Comparison of ENCODE assay signal across 14 cellular contexts in the genomic region with DNA sequence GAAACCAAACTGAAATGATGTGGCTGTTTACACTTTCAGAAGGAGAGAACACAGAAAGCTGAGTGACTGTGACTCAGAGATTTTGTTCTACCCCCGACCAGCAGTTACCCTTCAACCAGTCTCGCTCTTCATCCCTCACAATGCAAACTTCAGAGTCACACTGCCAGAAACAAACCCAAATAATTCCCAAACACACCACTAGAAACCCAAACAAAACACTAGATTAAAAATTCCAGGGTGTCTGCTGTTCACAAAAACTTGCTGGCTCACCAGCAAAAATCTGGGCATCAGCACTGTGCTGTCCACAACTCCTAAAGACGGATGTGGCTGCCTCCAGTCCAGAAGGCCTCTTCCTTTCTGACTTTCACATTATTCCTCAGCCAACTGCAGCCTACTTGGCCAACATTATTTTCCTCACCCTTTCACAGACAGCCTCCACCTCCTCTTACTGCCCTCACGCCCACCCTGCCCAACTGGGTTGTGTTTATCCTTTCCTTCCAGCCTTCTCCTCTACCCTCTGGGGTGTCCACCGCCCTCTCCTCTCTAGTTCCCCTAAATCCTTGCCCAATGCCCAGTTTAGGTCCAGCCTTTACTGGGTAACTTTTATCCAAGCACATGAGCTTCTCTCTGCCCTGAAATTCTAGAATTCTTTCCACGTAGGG.
DNase-seq lines count a peak whose midpoint lies in the region; ATAC-seq and TF ChIP-seq lines count a peak whose summit lies in the region.
"Had no signal": no experiment of that assay in that cellular context is flagged by ENCODE, and none has a peak within 500 bp of the region (broad histone marks: within the 10 kb centered on the region; RNA-seq: fewer than 3 reads in every experiment).

No MANE protein-coding gene starts in this region.

- H3K36me3 ChIP-seq in ACC112 (ENCODE audit: insufficient read depth, low read length) (no peaks in the 10 kb centered on the region), KMS-11 (ENCODE audit: insufficient read depth) (no peaks in the 10 kb centered on the region), H7 (replicated peaks; ENCODE audit: control insufficient read depth, insufficient read depth, low read length) (no peaks in the 10 kb centered on the region)

- H3K9ac ChIP-seq in KMS-11, result peak overlapping the region; percentile 40; the same call in 1 of the 2 replicates

- H2AFZ ChIP-seq in ACC112 (ENCODE audit: low read length, unreplicated experiment) (peak overlapping the region; percentile 49), KMS-11 (ENCODE audit: low read depth) (peak overlapping the region; percentile 80)

- H3K4me3 ChIP-seq in ACC112 (ENCODE audit: low read depth, low read length), result no peak overlapping the region
- H3K4me3 ChIP-seq in KMS-11 (IDR thresholded peaks at IDR 0.05; ENCODE audit: insufficient read depth, low read depth, low read length), result peak overlapping the region; percentile 60
- no peak overlapping the region for H3K4me3 ChIP-seq in H7 (ENCODE audit: insufficient read depth, low read depth, low read length)
- H3K4me3 ChIP-seq: A549 had no signal

- no peak for TF ChIP-seq CTCF in KMS-11 (conservative IDR thresholded peaks at IDR 0.05; ENCODE audit: low read depth, low read length)

- intact Hi-C loops in left cardiac atrium (cut with DNase I), result no loop called here

- no peaks in the 10 kb centered on the region for H3K27me3 ChIP-seq in ACC112 (ENCODE audit: insufficient read depth, low read length)
- no peaks in the 10 kb centered on the region for H3K27me3 ChIP-seq in KMS-11 (ENCODE audit: insufficient read depth, low read depth)
- no peaks in the 10 kb centered on the region for H3K27me3 ChIP-seq in H7 (ENCODE audit: control insufficient read depth, insufficient read depth, low read length)

- peaks cover 3% of the 10 kb centered on the region for H3K4me1 ChIP-seq in ACC112 (ENCODE audit: control insufficient read depth, insufficient read depth, low read length, unreplicated experiment)
- peaks cover 24% of the 10 kb centered on the region for H3K4me1 ChIP-seq in KMS-11 (ENCODE audit: low read depth, poor library complexity, severe bottlenecking)
- H3K4me1 ChIP-seq: A549 had no signal

- H4K20me1 ChIP-seq in KMS-11 (ENCODE audit: insufficient read depth), result no peaks in the 10 kb centered on the region

- H3K27ac ChIP-seq in ACC112 (ENCODE audit: low read depth, low read length) (no peak overlapping the region), KMS-11 (peak overlapping the region; percentile 68)
- H3K27ac ChIP-seq: A549 had no signal

- H3K4me2 ChIP-seq in KMS-11, result peak overlapping the region; percentile 84
- H3K4me2 ChIP-seq: A549 had no signal

- DNase-seq in left cardiac atrium (peak; percentile 35), NCI-H2196 (lab: John Stamatoyannopoulos, UW; ENCODE audit: unreplicated experiment) (no peak), H7 (no peak), NCI-H2029 (lab: John Stamatoyannopoulos, UW) (no peak), mesenteric fat pad (ENCODE audit: low spot score) (no peak)
- DNase-seq: activated effector memory CD4-positive, alpha-beta T cell treated with anti-CD3 and anti-CD28 coated beads, Interleukin-2, amount 50 U/mL, for 16 hours; DND-41; NCI-H1436 treated with DMSO at 0.1 percent for 48 hours; nucleus accumbens; T-cell had no signal

- H3K79me2 ChIP-seq in ACC112 (ENCODE audit: control insufficient read depth, insufficient read depth, low read length, unreplicated experiment) (no peaks in the 10 kb centered on the region), KMS-11 (ENCODE audit: insufficient read depth, low read depth) (no peaks in the 10 kb centered on the region)

- ATAC-seq in GM21619 (IDR thresholded peaks at IDR 0.05; ENCODE audit: unreplicated experiment) (peak; percentile 70), left cardiac atrium (peak; percentile 53 to 90)
- ATAC-seq: A549, T-cell had no signal
